20 cellular contexts compared by ENCODE assay signal in genomic region chr1:24995121-24995520, GRCh38.
DNase-seq lines count a peak whose midpoint lies in the region; ATAC-seq and TF ChIP-seq lines count a peak whose summit lies in the region.
"Had no signal": no experiment of that assay in that cellular context is flagged by ENCODE, and none has a peak within 500 bp of the region (broad histone marks: within the 10 kb centered on the region; RNA-seq: fewer than 3 reads in every experiment).

No MANE protein-coding gene starts in this region.

- TF ChIP-seq POLR2A in heart left ventricle (IDR thresholded peaks at IDR 0.05) (no peak), spleen (IDR thresholded peaks at IDR 0.05) (no peak), adrenal gland (IDR thresholded peaks at IDR 0.05) (no peak)

- H3K4me3 ChIP-seq in heart left ventricle (no peak overlapping the region), spleen (no peak overlapping the region), adrenal gland (no peak overlapping the region)
- H3K4me3 ChIP-seq: prostate gland had no signal

- H3K27me3 ChIP-seq in heart left ventricle (peaks cover 0 to 35% (median 0%) of the 10 kb centered on the region in 9 donors), spleen (replicated peaks in 1 of 7) (peaks cover 0 to 6% (median 0%) of the 10 kb centered on the region in 7 donors), adrenal gland (no peaks in the 10 kb centered on the region)

- no peak overlapping the region for H3K4me3 Mint-ChIP-seq in chondrocyte (ENCODE audit: unreplicated experiment)
- H3K4me3 Mint-ChIP-seq: activated B cell treated with CpG ODN at 0.5 μM for 24 hours, endodermal cell, H9, type B pancreatic cell had no signal

- H3K4me1 ChIP-seq in heart left ventricle (peaks cover 0 to 27% (median 0%) of the 10 kb centered on the region in 12 donors), spleen (peaks cover 0 to 88% (median 30%) of the 10 kb centered on the region in 6 donors), adrenal gland (replicated peaks in 1 of 2) (no peaks in the 10 kb centered on the region)
- H3K4me1 ChIP-seq: prostate gland had no signal

- TF ChIP-seq CTCF in heart left ventricle (IDR thresholded peaks at IDR 0.05) (no peak), chondrocyte (IDR thresholded peaks at IDR 0.05) (no peak), spleen (IDR thresholded peaks at IDR 0.05 in 8 of 11, conservative IDR thresholded peaks at IDR 0.05 in 3 of 11) (no peak), adrenal gland (IDR thresholded peaks at IDR 0.05) (no peak)

- intact Hi-C loops in Right ventricle myocardium superior (cut with DNase I), result no loop called here
- intact Hi-C loops in heart left ventricle (cut with DNase I), result no loop called here
- intact Hi-C loops in spleen (cut with DNase I; ENCODE audit: low total_unique reads), result no loop called here
- intact Hi-C loops in adrenal gland (cut with DNase I), result no loop called here

- H3K9me3 ChIP-seq in heart left ventricle (peaks cover 0 to 12% (median 0%) of the 10 kb centered on the region in 12 donors), KOPT-K1 (ENCODE audit: insufficient read depth, low read length, poor library complexity, severe bottlenecking) (no peaks in the 10 kb centered on the region), spleen (peaks cover 0 to 4% (median 0%) of the 10 kb centered on the region in 8 donors), adrenal gland (replicated peaks in 1 of 3) (no peaks in the 10 kb centered on the region)
- H3K9me3 ChIP-seq: prostate gland had no signal

- H3K27me3 Mint-ChIP-seq in chondrocyte (ENCODE audit: low read depth), result peaks cover 3% of the 10 kb centered on the region
- H3K27me3 Mint-ChIP-seq: activated B cell treated with CpG ODN at 0.5 μM for 24 hours had no signal

- no peaks in the 10 kb centered on the region for H3K36me3 ChIP-seq in heart left ventricle
- H3K36me3 ChIP-seq in KOPT-K1 (ENCODE audit: insufficient read depth, low read length), result no peaks in the 10 kb centered on the region
- H3K36me3 ChIP-seq in spleen, result no peaks in the 10 kb centered on the region
- H3K36me3 ChIP-seq in adrenal gland (replicated peaks in 1 of 2), result no peaks in the 10 kb centered on the region
- H3K36me3 ChIP-seq: prostate gland had no signal

- H3K27ac Mint-ChIP-seq in chondrocyte (ENCODE audit: unreplicated experiment), result no peak overlapping the region
- H3K27ac Mint-ChIP-seq: activated B cell treated with CpG ODN at 0.5 μM for 24 hours, endodermal cell, H9, type B pancreatic cell had no signal

- H3K4me1 Mint-ChIP-seq in chondrocyte (ENCODE audit: low read depth), result peaks cover 13% of the 10 kb centered on the region

- WGBS in heart left ventricle, 4 donors, result 88 to 96% (median 91%) methylated on average over 6 of the region's 6 CpGs
- 78 to 98% (median 81%) methylated on average over 2 to 6 of the region's 6 CpGs for WGBS in spleen, 5 donors
- WGBS in adrenal gland, 4 donors, result 83 to 93% (median 90%) methylated on average over 5 to 6 of the region's 6 CpGs; no CpG with 5 or more reads in 1 of the 4 donors

- H3K9me3 Mint-ChIP-seq in chondrocyte (ENCODE audit: low read depth), result peaks cover 8% of the 10 kb centered on the region
- H3K9me3 Mint-ChIP-seq: activated B cell treated with CpG ODN at 0.5 μM for 24 hours, H9, type B pancreatic cell had no signal

- peak; percentile 33 for DNase-seq in Right ventricle myocardium superior
- no peak for DNase-seq in heart left ventricle
- peak; percentile 38 for DNase-seq in chondrocyte (ENCODE audit: low spot score)
- peak; percentile 71 for DNase-seq in spleen
- no peak for DNase-seq in NCI-H226
- no peak for DNase-seq in adrenal gland
- no peak for DNase-seq in GF-D8 (lab: John Stamatoyannopoulos, UW)
- DNase-seq: activated B cell treated with CpG ODN at 0.5 μM for 24 hours; activated CD8-positive, alpha-beta memory T cell treated with anti-CD3 and anti-CD28 coated beads, Interleukin-2, amount 50 U/mL, for 4 hours; activated gamma-delta T cell; Calu3; endodermal cell; H9; KBM-7; NCI-H1694 treated with DMSO at 0.1 percent for 48 hours; SIG-M5 had no signal

- ATAC-seq in Right ventricle myocardium superior (ENCODE audit: poor library complexity) (no peak), heart left ventricle (no peak)
- ATAC-seq: left lobe of liver had no signal

- H3K36me3 Mint-ChIP-seq in chondrocyte (ENCODE audit: low read depth), result peaks cover 1% of the 10 kb centered on the region
- H3K36me3 Mint-ChIP-seq: type B pancreatic cell had no signal

- H3K27ac ChIP-seq in heart left ventricle (no peak overlapping the region), KOPT-K1 (ENCODE audit: low read depth, low read length, poor library complexity, severe bottlenecking) (peak overlapping the region; percentile 94), spleen (peak overlapping the region in 3 of 8 donors; percentile 16 to 81 (median 75)), adrenal gland (no peak overlapping the region)
- H3K27ac ChIP-seq: prostate gland had no signal

Comparison
In these comparisons a context has a peak if more than half of its experiments do, and no peak if none do; other contexts are left out.
1. DNase-seq: peak in Right ventricle myocardium superior (single experiment), chondrocyte (single experiment) and spleen (single experiment); none in heart left ventricle (0 of 5), NCI-H226 (single experiment), adrenal gland (0 of 7) and GF-D8 (single experiment).